16 cellular contexts compared by ENCODE assay signal in the genomic region with DNA sequence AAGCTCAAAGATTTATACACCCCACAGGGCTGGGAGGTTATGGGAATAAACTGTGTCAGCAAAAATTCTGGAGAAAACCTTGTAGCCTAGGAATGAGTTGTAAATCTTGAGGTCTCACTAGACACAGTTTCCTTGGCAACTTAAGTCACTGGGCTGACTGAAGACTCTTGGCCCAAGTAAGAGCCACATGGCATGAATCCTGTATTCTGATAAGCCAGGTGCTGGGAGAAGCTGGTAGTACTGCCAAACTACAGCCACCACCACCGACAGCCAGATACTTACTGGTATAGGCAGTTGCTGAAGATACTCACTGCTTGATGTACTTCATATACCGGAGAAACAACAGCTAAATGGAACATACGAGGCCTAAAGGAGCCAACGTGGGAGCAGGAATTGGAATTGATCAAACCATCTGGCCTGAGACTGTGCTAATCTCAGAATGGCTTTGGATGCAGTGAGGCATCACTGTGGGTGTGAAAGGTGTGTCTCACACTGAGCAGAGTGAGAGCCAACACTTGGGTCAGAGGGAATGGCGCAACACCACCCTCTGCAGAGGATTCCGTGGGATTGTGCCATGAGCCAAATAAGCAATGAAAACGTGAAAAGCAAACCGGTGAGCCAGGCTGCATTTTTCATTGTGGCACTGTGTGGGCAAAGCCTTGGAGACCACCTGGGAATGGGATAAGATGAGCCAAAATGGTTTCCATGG.
DNase-seq lines count a peak whose midpoint lies in the region; ATAC-seq, FAIRE-seq and TF ChIP-seq lines count a peak whose summit lies in the region.
"Had no signal": no experiment of that assay in that cellular context is flagged by ENCODE, and none has a peak within 500 bp of the region (broad histone marks: within the 10 kb centered on the region; RNA-seq: fewer than 3 reads in every experiment).

No MANE protein-coding gene starts in this region.

- no peaks in the 10 kb centered on the region for H3K4me1 Mint-ChIP-seq in activated CD4-positive, alpha-beta memory T cell treated with anti-CD3 and anti-CD28 coated beads, Interleukin-2, amount 10 ng/mL, durations not matched to agents 7 days and 5 days
- H3K4me1 Mint-ChIP-seq: central memory CD8-positive, alpha-beta T cell had no signal

- no peaks in the 10 kb centered on the region for H3K27me3 ChIP-seq in right lobe of liver

- intact Hi-C loops in right lobe of liver (cut with DNase I) = loop anchor here in 1 of 2 donors (10.0 kb wide), 1 partner anchor 148 kb away; no protein-coding TSS in a partner anchor

- TF ChIP-seq RAD21 in A549 (conservative IDR thresholded peaks at IDR 0.05 in 1 of 2, IDR thresholded peaks at IDR 0.05 in 1 of 2) = 0 out of 5 replicates have a peak, but pooled peaks of 1 of the 2 experiments have one; percentile 15
- peak; percentile 22; the same call in 1 of the 2 replicates for TF ChIP-seq RAD21 in Ishikawa (IDR thresholded peaks at IDR 0.05; ENCODE audit: low read depth)

- no peak overlapping the region for H3K4me2 ChIP-seq in A549

- no peak overlapping the region for H3K27ac ChIP-seq in A549
- no peak overlapping the region for H3K27ac ChIP-seq in right lobe of liver
- H3K27ac ChIP-seq: SK-N-MC had no signal

- TF ChIP-seq CTCF in A549 (IDR thresholded peaks at IDR 0.05) = no peak
- TF ChIP-seq CTCF in choroid plexus epithelial cell (conservative IDR thresholded peaks at IDR 0.05; ENCODE audit: low read depth, low read length) = no peak
- peak in 1 of 4 donors; percentile 26 for TF ChIP-seq CTCF in right lobe of liver (IDR thresholded peaks at IDR 0.05)

- DNase-seq in A549 (ENCODE audit: low read depth in 1 of 2, low spot score in 1 of 2) (no peak), choroid plexus epithelial cell (ENCODE audit: low read depth) (peak; percentile 15), right lobe of liver (peak in 2 of 3 donors; percentile 53 to 68), SHP77 (lab: John Stamatoyannopoulos, UW) (no peak)
- no peak for DNase-seq in activated CD4-positive, alpha-beta memory T cell treated with anti-CD3 and anti-CD28 coated beads, Interleukin-2, amount 10 ng/mL, durations not matched to agents 7 days and 5 days
- DNase-seq: activated CD4-positive, CD25-positive, alpha-beta regulatory T cell treated with anti-CD3 and anti-CD28 coated beads, Interleukin-2, amount 50 U/mL, for 72 hours; kidney glomerular epithelial cell; NCI-H1092 treated with DMSO at 0.1 percent for 48 hours; stimulated activated CD4-positive, alpha-beta T cell treated with anti-CD3 and anti-CD28 coated beads, Interleukin-2, amount 100 ng/mL, for 24 hours; stimulated activated naive CD8-positive, alpha-beta T cell treated with anti-CD3 and anti-CD28 coated beads, Interleukin-15, Interleukin-2, amounts not matched to agents 100 U/mL and 50 U/mL, for 24 hours had no signal

- FAIRE-seq in A549 (lab: Jason Lieb, UNC) = no peak

- peaks cover 30% of the 10 kb centered on the region for H3K27me3 Mint-ChIP-seq in activated CD4-positive, alpha-beta memory T cell treated with anti-CD3 and anti-CD28 coated beads, Interleukin-2, amount 10 ng/mL, durations not matched to agents 7 days and 5 days

- no peak overlapping the region for H3K4me3 ChIP-seq in A549
- H3K4me3 ChIP-seq in choroid plexus epithelial cell (ENCODE audit: low read depth, low read length) = no peak overlapping the region
- H3K4me3 ChIP-seq in right lobe of liver = no peak overlapping the region
- H3K4me3 ChIP-seq: SK-N-MC had no signal

- ATAC-seq in A549 = peak in 1 of 2 experiments; percentile 23; a peak in 1 of 6 replicates
- ATAC-seq in right lobe of liver = peak; percentile 55 to 97 (median 80)
- ATAC-seq in HG02884 (IDR thresholded peaks at IDR 0.05; ENCODE audit: unreplicated experiment) = no peak
- no peak for ATAC-seq in HG03095 (IDR thresholded peaks at IDR 0.05; ENCODE audit: unreplicated experiment)
- ATAC-seq: stimulated activated naive CD8-positive, alpha-beta T cell treated with anti-CD3 and anti-CD28 coated beads, Interleukin-15, Interleukin-2, amounts not matched to agents 100 U/mL and 50 U/mL, for 24 hours had no signal

- WGBS in A549 (ENCODE audit: missing lambda C conversion rate) = 71% methylated on average over 8 of the region's 8 CpGs
- 57% methylated on average over 6 of the region's 8 CpGs for WGBS in right lobe of liver (ENCODE audit: insufficient coverage, low coverage, low lambda C conversion rate, missing lambda C conversion rate)

- H3K36me3 Mint-ChIP-seq in activated CD4-positive, alpha-beta memory T cell treated with anti-CD3 and anti-CD28 coated beads, Interleukin-2, amount 10 ng/mL, durations not matched to agents 7 days and 5 days (ENCODE audit: low read depth) = no peaks in the 10 kb centered on the region

- POLR2A ChIA-PET in A549 (lab: Yijun Ruan, JAX) = no interaction called here
- POLR2A ChIA-PET in activated CD4-positive, alpha-beta memory T cell treated with anti-CD3 and anti-CD28 coated beads, Interleukin-2, amount 10 ng/mL, durations not matched to agents 7 days and 5 days (lab: Charles Lee) = no interaction called here

- TF ChIP-seq POLR2A in A549 (IDR thresholded peaks at IDR 0.05; ENCODE audit: low read length) (no peak), right lobe of liver (IDR thresholded peaks at IDR 0.05) (no peak)

- no peaks in the 10 kb centered on the region for H3K36me3 ChIP-seq in right lobe of liver

- H3K9me3 Mint-ChIP-seq in activated CD4-positive, alpha-beta memory T cell treated with anti-CD3 and anti-CD28 coated beads, Interleukin-2, amount 10 ng/mL, durations not matched to agents 7 days and 5 days = no peaks in the 10 kb centered on the region
- H3K9me3 Mint-ChIP-seq: activated T-helper 1 cell treated with anti-CD3 and anti-CD28 coated beads, Interleukin-12 subunit alpha, Interleukin-12 subunit beta, Interleukin-2, Interleukin-4 antibody, amounts not matched to agents 30 ng/mL and 10 ng/mL and 1 ng/mL, durations not matched to agents 14 hours and 24 hours and 36 hours; central memory CD8-positive, alpha-beta T cell had no signal

- H3K9me3 ChIP-seq in A549 = no peaks in the 10 kb centered on the region
- H3K9me3 ChIP-seq in right lobe of liver = no peaks in the 10 kb centered on the region

- TF ChIP-seq EP300 in A549 (IDR thresholded peaks at IDR 0.05) (no peak), Ishikawa (IDR thresholded peaks at IDR 0.05; ENCODE audit: borderline replicate concordance) (no peak)

- H3K4me3 Mint-ChIP-seq in activated CD4-positive, alpha-beta memory T cell treated with anti-CD3 and anti-CD28 coated beads, Interleukin-2, amount 10 ng/mL, durations not matched to agents 7 days and 5 days = no peak overlapping the region
- H3K4me3 Mint-ChIP-seq: activated T-helper 1 cell treated with anti-CD3 and anti-CD28 coated beads, Interleukin-12 subunit alpha, Interleukin-12 subunit beta, Interleukin-2, Interleukin-4 antibody, amounts not matched to agents 30 ng/mL and 10 ng/mL and 1 ng/mL, durations not matched to agents 14 hours and 24 hours and 36 hours; central memory CD8-positive, alpha-beta T cell had no signal

- H3K4me1 ChIP-seq in A549 = no peaks in the 10 kb centered on the region
- no peaks in the 10 kb centered on the region for H3K4me1 ChIP-seq in right lobe of liver

- CTCF ChIA-PET in A549 (lab: Yijun Ruan, JAX) = interaction anchor here (0.9 to 4.3 kb wide), 2 partner anchors 10 to 49 kb away, joined by 3 to 16 read pairs; no protein-coding TSS in a partner anchor
- CTCF ChIA-PET in activated CD4-positive, alpha-beta memory T cell treated with anti-CD3 and anti-CD28 coated beads, Interleukin-2, amount 10 ng/mL, durations not matched to agents 7 days and 5 days (lab: Charles Lee) = interaction anchor here (1.0 kb wide), 1 partner anchor 155 kb away, joined by 3 read pairs; no protein-coding TSS in a partner anchor

- no peak overlapping the region for H3K27ac Mint-ChIP-seq in activated CD4-positive, alpha-beta memory T cell treated with anti-CD3 and anti-CD28 coated beads, Interleukin-2, amount 10 ng/mL, durations not matched to agents 7 days and 5 days
- H3K27ac Mint-ChIP-seq: activated T-helper 1 cell treated with anti-CD3 and anti-CD28 coated beads, Interleukin-12 subunit alpha, Interleukin-12 subunit beta, Interleukin-2, Interleukin-4 antibody, amounts not matched to agents 30 ng/mL and 10 ng/mL and 1 ng/mL, durations not matched to agents 14 hours and 24 hours and 36 hours had no signal

TF ChIP-seq in A549, 52 proteins besides CTCF, POLR2A, EP300 and RAD21:
- TF ChIP-seq HDAC2 (IDR thresholded peaks at IDR 0.05) (no peak), MAFK (IDR thresholded peaks at IDR 0.05; ENCODE audit: partially characterized antibody) (peak; percentile 85)
- TF ChIP-seq, protein P1, sequence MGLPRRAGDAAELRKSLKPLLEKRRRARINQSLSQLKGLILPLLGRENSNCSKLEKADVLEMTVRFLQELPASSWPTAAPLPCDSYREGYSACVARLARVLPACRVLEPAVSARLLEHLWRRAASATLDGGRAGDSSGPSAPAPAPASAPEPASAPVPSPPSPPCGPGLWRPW (IDR thresholded peaks at IDR 0.05) = no peak

TF ChIP-seq in Ishikawa, 13 proteins besides CTCF, POLR2A, EP300 and RAD21:
- TF ChIP-seq, protein P2, sequence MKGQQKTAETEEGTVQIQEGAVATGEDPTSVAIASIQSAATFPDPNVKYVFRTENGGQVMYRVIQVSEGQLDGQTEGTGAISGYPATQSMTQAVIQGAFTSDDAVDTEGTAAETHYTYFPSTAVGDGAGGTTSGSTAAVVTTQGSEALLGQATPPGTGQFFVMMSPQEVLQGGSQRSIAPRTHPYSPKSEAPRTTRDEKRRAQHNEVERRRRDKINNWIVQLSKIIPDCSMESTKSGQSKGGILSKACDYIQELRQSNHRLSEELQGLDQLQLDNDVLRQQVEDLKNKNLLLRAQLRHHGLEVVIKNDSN (IDR thresholded peaks at IDR 0.05) = no peak
- TF ChIP-seq CEBPB (IDR thresholded peaks at IDR 0.05) (no peak), TCF12 (IDR thresholded peaks at IDR 0.05; ENCODE audit: low read depth) (no peak)

Comparison
In these comparisons a context has a peak if more than half of its experiments do, and no peak if none do; other contexts are left out.
1. ATAC-seq: peak in right lobe of liver (4 of 4); none in HG02884 (single experiment) and HG03095 (single experiment).
2. DNase-seq: peak in choroid plexus epithelial cell (single experiment) and right lobe of liver (2 of 3); none in A549 (0 of 2), SHP77 (0 of 2) and activated CD4-positive, alpha-beta memory T cell treated with anti-CD3 and anti-CD28 coated beads, Interleukin-2, amount 10 ng/mL, durations not matched to agents 7 days and 5 days (single experiment).